ENCODE assay signal across 21 cellular contexts in genomic region chr2:71744781-71745180, GRCh38.
DNase-seq lines count a peak whose midpoint lies in the region; ATAC-seq and TF ChIP-seq lines count a peak whose summit lies in the region.
"Had no signal": no experiment of that assay in that cellular context is flagged by ENCODE, and none has a peak within 500 bp of the region (broad histone marks: within the 10 kb centered on the region; RNA-seq: fewer than 3 reads in every experiment).

No MANE protein-coding gene starts in this region.

- no peak for ATAC-seq in psoas muscle
- ATAC-seq: GM12878 had no signal

- H3K4me3 ChIP-seq in psoas muscle (no peak overlapping the region), Peyer's patch (no peak overlapping the region)
- H3K4me3 ChIP-seq: BLaER1, GM12878, SK-N-MC had no signal

- H3K9me3 ChIP-seq in psoas muscle (no peaks in the 10 kb centered on the region), Peyer's patch (no peaks in the 10 kb centered on the region)

- H3K36me3 ChIP-seq in psoas muscle (ENCODE audit: insufficient read depth in 1 of 2, low read depth in 1 of 2) (no peaks in the 10 kb centered on the region), Peyer's patch (no peaks in the 10 kb centered on the region)
- H3K36me3 ChIP-seq: BLaER1 had no signal

- TF ChIP-seq CTCF in GM20000 (IDR thresholded peaks at IDR 0.05; ENCODE audit: extremely low read depth, missing control alignments) (no peak), VCaP (conservative IDR thresholded peaks at IDR 0.05) (no peak), psoas muscle (IDR thresholded peaks at IDR 0.05) (no peak), Peyer's patch (IDR thresholded peaks at IDR 0.05) (no peak)

- H3K4me1 ChIP-seq in psoas muscle (peaks cover 66% of the 10 kb centered on the region), Peyer's patch (peaks cover 0 to 24% (median 0%) of the 10 kb centered on the region in 4 donors)
- H3K4me1 ChIP-seq: BLaER1 had no signal

- no peak for TF ChIP-seq POLR2A in Peyer's patch (IDR thresholded peaks at IDR 0.05)

- H3K27me3 ChIP-seq in psoas muscle (ENCODE audit: insufficient read depth in 3 of 3, low read length in 2 of 3), result no peaks in the 10 kb centered on the region
- no peaks in the 10 kb centered on the region for H3K27me3 ChIP-seq in Peyer's patch
- H3K27me3 ChIP-seq: BLaER1 had no signal

- H3K27ac ChIP-seq in VCaP, result peak overlapping the region; percentile 90; the same call in 1 of the 2 replicates
- H3K27ac ChIP-seq in psoas muscle, result peak overlapping the region; percentile 78
- H3K27ac ChIP-seq in Peyer's patch, result no peak overlapping the region
- H3K27ac ChIP-seq: BLaER1, SK-N-MC had no signal

- intact Hi-C loops in psoas muscle (cut with DNase I), result loop anchor here in 1 of 2 donors (5.0 kb wide), 1 partner anchor 42 kb away; no protein-coding TSS in a partner anchor

- DNase-seq in GM20000 (ENCODE audit: low spot score) (peak; percentile 1), myocyte (ENCODE audit: low read depth) (peak; percentile 32), psoas muscle (no peak), islet precursor cell (no peak), HT-29 (ENCODE audit: low spot score) (no peak), Peyer's patch (no peak), NCI-H2081 (lab: John Stamatoyannopoulos, UW) (no peak)
- DNase-seq: CD4-positive, alpha-beta memory T cell; DMS79; EL; GDM1; Kasumi-1; NCI-H1105 treated with DMSO at 0.1 percent for 48 hours; NCI-H146; NCI-H1930; NCI-H526; SHP77 treated with DMSO at 0.1 percent for 48 hours had no signal

- 69 to 74% (median 70%) methylated on average over 6 of the region's 6 CpGs for WGBS in psoas muscle, 3 donors

Comparison
In these comparisons a context has a peak if more than half of its experiments do, and no peak if none do; other contexts are left out.
1. DNase-seq: peak in GM20000 (single experiment) and myocyte (single experiment); none in psoas muscle (0 of 2), islet precursor cell (single experiment), HT-29 (single experiment), Peyer's patch (0 of 3) and NCI-H2081 (0 of 2).
2. H3K27ac ChIP-seq: peak in VCaP (single experiment) and psoas muscle (single experiment); none in Peyer's patch (0 of 4).